ENCODE assay signal across 19 cellular contexts in the genomic region with DNA sequence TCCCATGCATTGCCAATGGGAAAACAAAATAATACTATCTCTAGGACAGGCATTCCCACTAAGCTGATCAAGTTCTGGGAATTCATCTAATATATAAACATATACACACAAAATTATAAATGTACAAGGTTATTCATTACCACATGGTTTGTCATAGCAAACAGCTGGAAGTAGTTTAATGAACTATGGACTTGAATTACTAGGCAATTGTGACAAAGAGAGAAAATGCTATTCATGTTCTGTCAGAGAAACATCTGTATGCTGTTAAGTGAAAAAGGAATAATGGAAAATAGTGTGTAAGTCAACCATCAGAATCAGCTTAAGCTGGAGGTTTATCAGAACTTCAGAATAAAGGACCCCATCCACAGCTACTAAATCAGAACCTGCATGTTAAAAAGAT. TPM values are rescaled to one million over a fixed set of nuclear protein-coding genes. Genes with fewer than 3 reads are reported as not detected.
A peak's percentile ranks its signal among the peaks of the same experiment; 100 is the strongest.
DNase-seq lines count a peak whose midpoint lies in the region; ATAC-seq, FAIRE-seq and TF ChIP-seq lines count a peak whose summit lies in the region.
"Had no signal": no experiment of that assay in that cellular context is flagged by ENCODE, and none has a peak within 500 bp of the region (broad histone marks: within the 10 kb centered on the region; RNA-seq: fewer than 3 reads in every experiment).

No MANE protein-coding gene starts in this region.

- H3K23ac ChIP-seq in IMR-90 (ENCODE audit: low read depth, low read length): no peak overlapping the region

- H2BK20ac ChIP-seq in IMR-90 (ENCODE audit: low read depth, low read length): no peak overlapping the region

- H3K4ac ChIP-seq in IMR-90 (ENCODE audit: low read depth, low read length): no peak overlapping the region

- H3K4me2 ChIP-seq in BLaER1: peak overlapping the region; percentile 86; the same call in 1 of the 2 replicates
- peak overlapping the region; percentile 32; the same call in 1 of the 2 replicates for H3K4me2 ChIP-seq in IMR-90 (ENCODE audit: low read depth, low read length)

- peaks cover 6% of the 10 kb centered on the region for H3K9me3 ChIP-seq in BLaER1
- H3K9me3 ChIP-seq in IMR-90 (ENCODE audit: control insufficient read depth, insufficient read depth, low read length): no peaks in the 10 kb centered on the region
- H3K9me3 ChIP-seq in kidney (ENCODE audit: control insufficient read depth in 1 of 2, low read length in 2 of 2): no peaks in the 10 kb centered on the region

- peak overlapping the region; percentile 41 for H3K27ac Mint-ChIP-seq in central memory CD8-positive, alpha-beta T cell (ENCODE audit: low read depth)
- H3K27ac Mint-ChIP-seq in nephron: no peak overlapping the region
- H3K27ac Mint-ChIP-seq: progenitor cell of endocrine pancreas had no signal

- no peak overlapping the region for H3K4me3 Mint-ChIP-seq in central memory CD8-positive, alpha-beta T cell
- H3K4me3 Mint-ChIP-seq in nephron: peak overlapping the region; percentile 43 to 84 (median 53)

- no peak overlapping the region for H3K14ac ChIP-seq in IMR-90 (replicated peaks; ENCODE audit: low read depth, low read length)

- H3K9ac ChIP-seq in BLaER1 (no peak overlapping the region), IMR-90 (ENCODE audit: low read depth, low read length) (no peak overlapping the region), kidney (ENCODE audit: low read length in 2 of 2) (no peak overlapping the region)

- no peak overlapping the region for H3K27ac ChIP-seq in BLaER1
- no peak overlapping the region for H3K27ac ChIP-seq in IMR-90 (ENCODE audit: insufficient read depth, low read length)
- no peak overlapping the region for H3K27ac ChIP-seq in kidney (ENCODE audit: low read depth in 2 of 2, low read length in 2 of 2)

- H2BK120ac ChIP-seq in IMR-90 (ENCODE audit: low read depth, low read length): no peak overlapping the region

- H3K27me3 ChIP-seq in BLaER1 (no peaks in the 10 kb centered on the region), IMR-90 (ENCODE audit: control insufficient read depth, insufficient read depth, low read length) (no peaks in the 10 kb centered on the region)

- POLR2A ChIA-PET in IMR-90 (lab: Charles Lee; ENCODE audit: unreplicated experiment): no interaction called here

- no peak overlapping the region for H4K8ac ChIP-seq in IMR-90 (ENCODE audit: low read depth in 2 of 2, low read length in 2 of 2)

- H2AK5ac ChIP-seq in IMR-90 (ENCODE audit: low read depth, low read length): no peak overlapping the region

- H3K18ac ChIP-seq in IMR-90 (ENCODE audit: low read depth, low read length): no peak overlapping the region

- TF ChIP-seq CTCF in IMR-90 (conservative IDR thresholded peaks at IDR 0.05; ENCODE audit: low read depth, low read length): no peak
- TF ChIP-seq CTCF in nephron (IDR thresholded peaks at IDR 0.05; ENCODE audit: unreplicated experiment in 3 of 3): no peak
- no peak for TF ChIP-seq CTCF in kidney (IDR thresholded peaks at IDR 0.05; ENCODE audit: borderline replicate concordance, extremely low read depth, insufficient read depth)

- in situ Hi-C loops in IMR-90 (cut with MboI; ENCODE audit: low sequenced_read_pairs): no loop called here

- no peak overlapping the region for H4K91ac ChIP-seq in IMR-90 (ENCODE audit: insufficient read depth, low read depth, low read length)

- no peak for TF ChIP-seq RAD21 in IMR-90 (IDR thresholded peaks at IDR 0.05; ENCODE audit: low read length)

- H3K27me3 Mint-ChIP-seq in central memory CD8-positive, alpha-beta T cell: no peaks in the 10 kb centered on the region
- no peaks in the 10 kb centered on the region for H3K27me3 Mint-ChIP-seq in nephron (ENCODE audit: low read depth)
- H3K27me3 Mint-ChIP-seq: progenitor cell of endocrine pancreas had no signal

- DNase-seq in IMR-90: no peak
- DNase-seq in central memory CD8-positive, alpha-beta T cell (ENCODE audit: low spot score in 2 of 2): no peak
- DNase-seq in NCI-H774 (lab: John Stamatoyannopoulos, UW): no peak
- no peak for DNase-seq in GM12892 (ENCODE audit: insufficient read length)
- DNase-seq in kidney: no peak
- DNase-seq: dermis blood vessel endothelial cell; erythroblast; glutamatergic neuron; NCI-H1417 treated with DMSO at 0.1 percent for 48 hours; NCI-H69; stimulated activated CD8-positive, alpha-beta memory T cell treated with anti-CD3 and anti-CD28 coated beads, Interleukin-4, amount 100 ng/mL, for 48 hours; T1000 had no signal

- no peaks in the 10 kb centered on the region for H3K9me3 Mint-ChIP-seq in central memory CD8-positive, alpha-beta T cell
- H3K9me3 Mint-ChIP-seq in nephron: peaks cover 24% of the 10 kb centered on the region

- TF ChIP-seq POLR2A in IMR-90 (IDR thresholded peaks at IDR 0.05; ENCODE audit: low read depth, low read length) (no peak), GM12892 (IDR thresholded peaks at IDR 0.05; ENCODE audit: low read depth, low read length) (no peak)

- H3K79me1 ChIP-seq in IMR-90 (ENCODE audit: low read depth in 1 of 2, low read length in 2 of 2): peaks cover 14 to 18% of the 10 kb centered on the region in 2 experiments

- peaks cover 26% of the 10 kb centered on the region for H3K36me3 ChIP-seq in BLaER1
- H3K36me3 ChIP-seq in IMR-90 (ENCODE audit: control insufficient read depth, insufficient read depth, low read length): peaks cover 1% of the 10 kb centered on the region; the same call in 1 of the 2 replicates
- no peaks in the 10 kb centered on the region for H3K36me3 ChIP-seq in kidney (ENCODE audit: control insufficient read depth in 1 of 2, insufficient read depth in 2 of 2, low read length in 2 of 2)

- peaks cover 23% of the 10 kb centered on the region for H3K36me3 Mint-ChIP-seq in central memory CD8-positive, alpha-beta T cell (ENCODE audit: insufficient read depth)
- H3K36me3 Mint-ChIP-seq in nephron (ENCODE audit: low read depth): peaks cover 47% of the 10 kb centered on the region

- TSS peak; percentile 15 for BruUV-seq in IMR-90 (replicated peaks; lab: Mats Ljungman, UMichigan)

- no peak overlapping the region for H2AK9ac ChIP-seq in IMR-90 (replicated peaks; ENCODE audit: low read depth, low read length, poor library complexity)

- H4K20me1 ChIP-seq in BLaER1 (no peaks in the 10 kb centered on the region), IMR-90 (ENCODE audit: insufficient read depth, low read length) (no peaks in the 10 kb centered on the region)

- H3K56ac ChIP-seq in IMR-90 (ENCODE audit: extremely low read depth, insufficient read depth, low read length): no peak overlapping the region

- H2AFZ ChIP-seq in IMR-90 (replicated peaks; ENCODE audit: low read length, poor library complexity): no peak overlapping the region

- dilution Hi-C loops in IMR-90 (cut with HindIII; ENCODE audit: low sequenced_read_pairs, unreplicated experiment): no loop called here

- H3K9me1 ChIP-seq in IMR-90 (ENCODE audit: insufficient read depth, low read length): no peaks in the 10 kb centered on the region

- CTCF ChIA-PET in IMR-90 (lab: Yijun Ruan, JAX): no interaction called here

- FAIRE-seq in GM12892 (lab: Jason Lieb, UNC) (no peak), kidney (lab: Jason Lieb, UNC) (no peak)
- FAIRE-seq: bronchial epithelial cell, H54, HTR-8/SVneo had no signal

- H2BK5ac ChIP-seq in IMR-90 (ENCODE audit: low read depth, low read length, poor library complexity, severe bottlenecking): no peak overlapping the region

- no peak overlapping the region for H2BK15ac ChIP-seq in IMR-90 (ENCODE audit: low read depth, low read length)

- peaks cover 42% of the 10 kb centered on the region for H3K4me1 Mint-ChIP-seq in central memory CD8-positive, alpha-beta T cell
- H3K4me1 Mint-ChIP-seq in nephron: peaks cover 27% of the 10 kb centered on the region

- ATAC-seq in IMR-90 (ENCODE audit: low read depth): no peak
- ATAC-seq in central memory CD8-positive, alpha-beta T cell (replicated peaks; ENCODE audit: extremely low read depth, poor library complexity, severe bottlenecking): no peak
- ATAC-seq: Panc1 had no signal

- H3K4me1 ChIP-seq in BLaER1 (peaks cover 30% of the 10 kb centered on the region), IMR-90 (ENCODE audit: control insufficient read depth, insufficient read depth, low read length) (peaks cover 2% of the 10 kb centered on the region; the same call in 1 of the 2 replicates), kidney (ENCODE audit: control insufficient read depth in 1 of 2, insufficient read depth in 1 of 2, low read depth in 1 of 2, low read length in 2 of 2) (peaks cover 8 to 9% of the 10 kb centered on the region in 2 donors)

- H4K5ac ChIP-seq in IMR-90 (ENCODE audit: low read depth, low read length): no peak overlapping the region

- H3K4me3 ChIP-seq in BLaER1: no peak overlapping the region
- H3K4me3 ChIP-seq in IMR-90 (ENCODE audit: insufficient read depth, low read depth, low read length): no peak overlapping the region
- no peak overlapping the region for H3K4me3 ChIP-seq in kidney (ENCODE audit: low read length in 2 of 2)

- intact Hi-C loops in IMR-90 (cut with micrococcal nuclease) (no loop called here), kidney (cut with DNase I) (no loop called here)

TF ChIP-seq in IMR-90, 13 proteins besides CTCF, POLR2A, EP300 and RAD21 (continues in another document):
- TF ChIP-seq CEBPB (IDR thresholded peaks at IDR 0.05; ENCODE audit: low read depth, low read length) (no peak), MAZ (IDR thresholded peaks at IDR 0.05; ENCODE audit: borderline replicate concordance, low read depth, low read length) (no peak), MXI1 (IDR thresholded peaks at IDR 0.05; ENCODE audit: borderline replicate concordance, low read depth, low read length) (no peak), RCOR1 (IDR thresholded peaks at IDR 0.05; ENCODE audit: insufficient replicate concordance, low read length) (no peak), RFX5 (IDR thresholded peaks at IDR 0.05; ENCODE audit: low read depth, low read length) (no peak), FOS (IDR thresholded peaks at IDR 0.05; ENCODE audit: low read depth, low read length) (no peak), NFE2L2 (IDR thresholded peaks at IDR 0.05; ENCODE audit: low read depth, low read length) (no peak)
- TF ChIP-seq, protein P1, sequence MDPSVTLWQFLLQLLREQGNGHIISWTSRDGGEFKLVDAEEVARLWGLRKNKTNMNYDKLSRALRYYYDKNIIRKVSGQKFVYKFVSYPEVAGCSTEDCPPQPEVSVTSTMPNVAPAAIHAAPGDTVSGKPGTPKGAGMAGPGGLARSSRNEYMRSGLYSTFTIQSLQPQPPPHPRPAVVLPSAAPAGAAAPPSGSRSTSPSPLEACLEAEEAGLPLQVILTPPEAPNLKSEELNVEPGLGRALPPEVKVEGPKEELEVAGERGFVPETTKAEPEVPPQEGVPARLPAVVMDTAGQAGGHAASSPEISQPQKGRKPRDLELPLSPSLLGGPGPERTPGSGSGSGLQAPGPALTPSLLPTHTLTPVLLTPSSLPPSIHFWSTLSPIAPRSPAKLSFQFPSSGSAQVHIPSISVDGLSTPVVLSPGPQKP (IDR thresholded peaks at IDR 0.05; ENCODE audit: borderline replicate concordance, low read depth, low read length): no peak

RNA-seq across cellular contexts. Expression of a gene that starts 2.8 kb away (rescaled TPM):
- total RNA-seq in IMR-90 (2012; rRNA removed) (5.7 and 6.7 TPM in 2 replicates), kidney (11.6 TPM)
- polyA plus RNA-seq in IMR-90 (2012; rRNA removed) (4.2 and 5.1 TPM in 2 replicates), kidney (ENCODE audit: insufficient read depth, low read depth, low replicate concordance) (6.9 TPM)
- polyA plus RNA-seq in IMR-90 (2012; cell fraction: cytosol; rRNA removed): 1.5 and 1.6 TPM in 2 replicates
- 5.4 and 29.1 TPM in 2 replicates for polyA plus RNA-seq in IMR-90 (2012; cell fraction: nucleus; rRNA removed; ENCODE audit: low replicate concordance)
- polyA plus RNA-seq in GM12892 (2012; ENCODE audit: missing spikeins): 12.9 TPM
